ENCODE assay signal across 1 cellular context in genomic region chr5:145960848-145961600, GRCh38.
TF ChIP-seq lines count a peak whose summit lies in the region.

No MANE protein-coding gene starts in this region.

TF ChIP-seq in SK-N-SH treated with all-trans-retinoic acid at 6 μM for 48 hours, 23 proteins besides CTCF, POLR2A, EP300 and RAD21 (continued from another document):
- no peak for TF ChIP-seq PATZ1 (CRISPR knock-in tag; IDR thresholded peaks at IDR 0.05; ENCODE audit: borderline replicate concordance)
- TF ChIP-seq TCF4 (CRISPR knock-in tag; IDR thresholded peaks at IDR 0.05; ENCODE audit: borderline replicate concordance) = no peak
- TF ChIP-seq BACH2 (CRISPR knock-in tag; IDR thresholded peaks at IDR 0.05; ENCODE audit: borderline replicate concordance) = no peak
- TF ChIP-seq POU6F1 (CRISPR knock-in tag; IDR thresholded peaks at IDR 0.05; ENCODE audit: borderline replicate concordance, low read depth) = no peak
- no peak for TF ChIP-seq OSR1 (CRISPR knock-in tag; IDR thresholded peaks at IDR 0.05)
- TF ChIP-seq ARNTL (CRISPR knock-in tag; IDR thresholded peaks at IDR 0.05; ENCODE audit: borderline replicate concordance, low read depth) = no peak
- no peak for TF ChIP-seq RARB (CRISPR knock-in tag; IDR thresholded peaks at IDR 0.05)
- no peak for TF ChIP-seq ZC3H10 (CRISPR knock-in tag; IDR thresholded peaks at IDR 0.05)
- TF ChIP-seq ZFP30 (CRISPR knock-in tag; IDR thresholded peaks at IDR 0.05) = no peak
- no peak for TF ChIP-seq CSRNP3 (CRISPR knock-in tag; IDR thresholded peaks at IDR 0.05)
- TF ChIP-seq ISL1 (CRISPR knock-in tag; IDR thresholded peaks at IDR 0.05) = no peak
- TF ChIP-seq ZNF8 (CRISPR knock-in tag; IDR thresholded peaks at IDR 0.05) = no peak
- TF ChIP-seq PPARA (CRISPR knock-in tag; IDR thresholded peaks at IDR 0.05; ENCODE audit: borderline replicate concordance) = no peak
- no peak for TF ChIP-seq TSHZ2 (CRISPR knock-in tag; IDR thresholded peaks at IDR 0.05)
